ENCODE assay signal across 1 cellular context in genomic region chr4:1154523-1155182, GRCh38.
A peak's percentile ranks its signal among the peaks of the same experiment; 100 is the strongest.
TF ChIP-seq lines count a peak whose summit lies in the region.

No MANE protein-coding gene starts in this region.

TF ChIP-seq in HepG2, 621 proteins besides CTCF, POLR2A, EP300 and RAD21:
- TF ChIP-seq ZSCAN20 (CRISPR knock-in tag; IDR thresholded peaks at IDR 0.05; ENCODE audit: borderline replicate concordance) (no peak), CREB1 (IDR thresholded peaks at IDR 0.05) (peak; percentile 47; the same call in 1 of the 2 replicates), CREB1 (CRISPR knock-in tag; IDR thresholded peaks at IDR 0.05) (no peak), ZNF496 (CRISPR knock-in tag; IDR thresholded peaks at IDR 0.05; ENCODE audit: insufficient replicate concordance) (no peak), ATF7-NPFF (CRISPR knock-in tag; IDR thresholded peaks at IDR 0.05; ENCODE audit: low read depth) (no peak), ZFAT (CRISPR knock-in tag; conservative IDR thresholded peaks at IDR 0.05) (no peak), ATF5 (CRISPR knock-in tag; IDR thresholded peaks at IDR 0.05; ENCODE audit: low read depth) (no peak), HOXA9 (CRISPR knock-in tag; IDR thresholded peaks at IDR 0.05; ENCODE audit: borderline replicate concordance) (no peak), ZNF747 (CRISPR knock-in tag; IDR thresholded peaks at IDR 0.05; ENCODE audit: borderline replicate concordance) (no peak), BHLHE40 (IDR thresholded peaks at IDR 0.05; ENCODE audit: low read length) (0 out of 2 replicates have a peak, but pooled peaks have one; percentile 16), TRIM24 (CRISPR knock-in tag; IDR thresholded peaks at IDR 0.05) (no peak), RORA (CRISPR knock-in tag; IDR thresholded peaks at IDR 0.05) (no peak), ETV5 (CRISPR knock-in tag; IDR thresholded peaks at IDR 0.05; ENCODE audit: borderline replicate concordance) (no peak), MIER2 (CRISPR knock-in tag; IDR thresholded peaks at IDR 0.05) (no peak), ARNT (IDR thresholded peaks at IDR 0.05) (no peak), UBTF (CRISPR knock-in tag; IDR thresholded peaks at IDR 0.05) (no peak), ARNT2 (CRISPR knock-in tag; IDR thresholded peaks at IDR 0.05; ENCODE audit: low read depth) (no peak), NFKB2 (CRISPR knock-in tag; IDR thresholded peaks at IDR 0.05; ENCODE audit: borderline replicate concordance) (no peak)
